24 cellular contexts compared by ENCODE assay signal in genomic region chr16:88844412-88845118, GRCh38. TPM values are rescaled to one million over a fixed set of nuclear protein-coding genes. Genes with fewer than 3 reads are reported as not detected.
DNase-seq lines count a peak whose midpoint lies in the region; ATAC-seq, FAIRE-seq and TF ChIP-seq lines count a peak whose summit lies in the region.
"Had no signal": no experiment of that assay in that cellular context is flagged by ENCODE, and none has a peak within 500 bp of the region (broad histone marks: within the 10 kb centered on the region; RNA-seq: fewer than 3 reads in every experiment).

No MANE protein-coding gene starts in this region.

- in situ Hi-C loops in HepG2 (cut with HindIII; ENCODE audit: extremely low pct_ligation_motif_present, low pct_unique_long_range_greater_than_20kb) (no loop called here), Panc1 (cut with HindIII; ENCODE audit: low pct_unique_long_range_greater_than_20kb, low sequenced_read_pairs) (no loop called here)

- no peak for TF ChIP-seq POLR2A in HepG2 (IDR thresholded peaks at IDR 0.05; ENCODE audit: insufficient read depth in 1 of 2, low read depth in 2 of 2, low read length in 2 of 2)
- TF ChIP-seq POLR2A in right lobe of liver (IDR thresholded peaks at IDR 0.05), result no peak

- H2AFZ ChIP-seq in HepG2 (ENCODE audit: low read length), result no peak overlapping the region

- intact Hi-C loops in HepG2 (cut with micrococcal nuclease; ENCODE audit: unreplicated experiment), result no loop called here
- intact Hi-C loops in right lobe of liver (cut with DNase I), result no loop called here
- intact Hi-C loops in Panc1 (cut with micrococcal nuclease; ENCODE audit: unreplicated experiment), result no loop called here
- intact Hi-C loops in CD4-positive, alpha-beta memory T cell (cut with micrococcal nuclease), result no loop called here

- 73% methylated on average over 17 of the region's 17 CpGs for WGBS in HepG2 (ENCODE audit: low lambda C conversion rate)
- WGBS in right lobe of liver (ENCODE audit: insufficient coverage, low coverage, low lambda C conversion rate, missing lambda C conversion rate), result 92% methylated on average over 13 of the region's 17 CpGs

- H3K4me2 ChIP-seq in HepG2 (ENCODE audit: low read depth, low read length), result no peak overlapping the region

- no peak for FAIRE-seq in HepG2 (lab: Jason Lieb, UNC)

- H3K27me3 ChIP-seq in HepG2 (ENCODE audit: control insufficient read depth in 1 of 2, insufficient read depth in 2 of 2, low read length in 2 of 2), result no peaks in the 10 kb centered on the region
- H3K27me3 ChIP-seq in right lobe of liver, result no peaks in the 10 kb centered on the region
- H3K27me3 ChIP-seq in Panc1 (ENCODE audit: control insufficient read depth, insufficient read depth, low read length), result no peaks in the 10 kb centered on the region
- no peaks in the 10 kb centered on the region for H3K27me3 ChIP-seq in CD4-positive, alpha-beta memory T cell (ENCODE audit: insufficient read depth, low read length)
- H3K27me3 ChIP-seq: vagina had no signal

- peaks cover 4 to 12% of the 10 kb centered on the region in 2 donors for H3K36me3 Mint-ChIP-seq in CD4-positive, alpha-beta memory T cell
- H3K36me3 Mint-ChIP-seq: activated CD8-positive, alpha-beta memory T cell treated with anti-CD3 and anti-CD28 coated beads, Interleukin-2, amount 10 ng/mL, durations not matched to agents 7 days and 5 days; natural killer cell treated with Interleukin-12 subunit alpha and Interleukin-12 subunit beta and Interleukin-15 and Interleukin-18, amount 100 ng/mL, for 72 hours had no signal

- TF ChIP-seq RAD21 in HepG2 (CRISPR knock-in tag; IDR thresholded peaks at IDR 0.05), result no peak

- H3K9me3 ChIP-seq in HepG2 (ENCODE audit: low read length) (no peaks in the 10 kb centered on the region), right lobe of liver (no peaks in the 10 kb centered on the region), Panc1 (ENCODE audit: control insufficient read depth, insufficient read depth, low read depth, low read length) (no peaks in the 10 kb centered on the region)
- H3K9me3 ChIP-seq in CD4-positive, alpha-beta memory T cell (ENCODE audit: control insufficient read depth in 1 of 2, low read length in 2 of 2), result no peaks in the 10 kb centered on the region
- H3K9me3 ChIP-seq: Caco-2, vagina had no signal

- H3K9ac ChIP-seq in HepG2 (ENCODE audit: insufficient read depth, low read depth, low read length), result no peak overlapping the region

- H3K27me3 Mint-ChIP-seq in CD4-positive, alpha-beta memory T cell, result no peaks in the 10 kb centered on the region
- H3K27me3 Mint-ChIP-seq: activated CD8-positive, alpha-beta memory T cell treated with anti-CD3 and anti-CD28 coated beads, Interleukin-2, amount 10 ng/mL, durations not matched to agents 7 days and 5 days; natural killer cell treated with Interleukin-12 subunit alpha and Interleukin-12 subunit beta and Interleukin-15 and Interleukin-18, amount 100 ng/mL, for 72 hours; stimulated activated naive CD8-positive, alpha-beta T cell treated with anti-CD3 and anti-CD28 coated beads, Interleukin-15, Interleukin-2, amounts not matched to agents 100 ng/mL and 50 ng/mL, for 24 hours had no signal

- H3K9me3 Mint-ChIP-seq in CD4-positive, alpha-beta memory T cell, result no peaks in the 10 kb centered on the region
- H3K9me3 Mint-ChIP-seq: natural killer cell treated with Interleukin-12 subunit alpha and Interleukin-12 subunit beta and Interleukin-15 and Interleukin-18, amount 100 ng/mL, for 72 hours; stimulated activated naive CD8-positive, alpha-beta T cell treated with anti-CD3 and anti-CD28 coated beads, Interleukin-15, Interleukin-2, amounts not matched to agents 100 ng/mL and 50 ng/mL, for 24 hours had no signal

- POLR2A ChIA-PET in HepG2 (lab: Yijun Ruan, JAX), result no interaction called here
- POLR2A ChIA-PET in Panc1 (lab: Charles Lee), result no interaction called here
- POLR2A ChIA-PET in CD4-positive, alpha-beta memory T cell (lab: Charles Lee; ENCODE audit: partially characterized antibody), result no interaction called here

- TF ChIP-seq CTCF in HepG2 (CRISPR knock-in tag; IDR thresholded peaks at IDR 0.05), result peak; percentile 28
- TF ChIP-seq CTCF in right lobe of liver (IDR thresholded peaks at IDR 0.05), result no peak
- TF ChIP-seq CTCF in Panc1 (IDR thresholded peaks at IDR 0.05), result no peak
- TF ChIP-seq CTCF in epithelial cell of proximal tubule (conservative IDR thresholded peaks at IDR 0.05; ENCODE audit: low read depth, low read length), result peak; percentile 7

- BruUV-seq in HepG2 (replicated peaks; lab: Mats Ljungman, UMichigan) (no TSS peak), Panc1 (replicated peaks; lab: Mats Ljungman, UMichigan) (no TSS peak)

- no peak overlapping the region for H3K4me3 Mint-ChIP-seq in CD4-positive, alpha-beta memory T cell
- H3K4me3 Mint-ChIP-seq: activated CD8-positive, alpha-beta memory T cell treated with anti-CD3 and anti-CD28 coated beads, Interleukin-2, amount 10 ng/mL, durations not matched to agents 7 days and 5 days; natural killer cell treated with Interleukin-12 subunit alpha and Interleukin-12 subunit beta and Interleukin-15 and Interleukin-18, amount 100 ng/mL, for 72 hours; stimulated activated naive CD8-positive, alpha-beta T cell treated with anti-CD3 and anti-CD28 coated beads, Interleukin-15, Interleukin-2, amounts not matched to agents 100 ng/mL and 50 ng/mL, for 24 hours had no signal

- ATAC-seq in HepG2, result peak; percentile 29; the same call in 2 of the 3 replicates
- no peak for ATAC-seq in right lobe of liver
- peak; percentile 53; the same call in 1 of the 2 replicates for ATAC-seq in Panc1
- ATAC-seq: activated CD8-positive, alpha-beta memory T cell treated with anti-CD3 and anti-CD28 coated beads, Interleukin-2, amount 10 ng/mL, durations not matched to agents 7 days and 5 days; natural killer cell treated with Interleukin-12 subunit alpha and Interleukin-12 subunit beta and Interleukin-15 and Interleukin-18, amount 100 ng/mL, for 72 hours had no signal

- TF ChIP-seq EP300 in HepG2 (IDR thresholded peaks at IDR 0.05; ENCODE audit: low read depth in 2 of 2, low read length in 2 of 2) (no peak), HepG2 (CRISPR knock-in tag; IDR thresholded peaks at IDR 0.05; ENCODE audit: borderline replicate concordance) (no peak)

- no peaks in the 10 kb centered on the region for H4K20me1 ChIP-seq in HepG2 (ENCODE audit: insufficient read depth, low read length)

- H3K4me1 Mint-ChIP-seq in CD4-positive, alpha-beta memory T cell, result peaks cover 0 to 2% (median 0%) of the 10 kb centered on the region in 4 donors

- H3K27ac Mint-ChIP-seq in CD4-positive, alpha-beta memory T cell, result no peak overlapping the region
- H3K27ac Mint-ChIP-seq: activated CD8-positive, alpha-beta memory T cell treated with anti-CD3 and anti-CD28 coated beads, Interleukin-2, amount 10 ng/mL, durations not matched to agents 7 days and 5 days; natural killer cell treated with Interleukin-12 subunit alpha and Interleukin-12 subunit beta and Interleukin-15 and Interleukin-18, amount 100 ng/mL, for 72 hours; stimulated activated naive CD8-positive, alpha-beta T cell treated with anti-CD3 and anti-CD28 coated beads, Interleukin-15, Interleukin-2, amounts not matched to agents 100 ng/mL and 50 ng/mL, for 24 hours had no signal

- DNase-seq in HepG2 (ENCODE audit: low spot score) (no peak), right lobe of liver (no peak), Panc1 (ENCODE audit: low read depth, low spot score) (no peak), epithelial cell of proximal tubule (ENCODE audit: low read depth) (no peak), medulla oblongata (ENCODE audit: extremely low spot score) (no peak), NCI-H446 (lab: John Stamatoyannopoulos, UW) (no peak), DMS53 treated with DMSO at 0.1 percent for 48 hours (lab: John Stamatoyannopoulos, UW; ENCODE audit: unreplicated experiment) (no peak)
- no peak for DNase-seq in CD4-positive, alpha-beta memory T cell
- DNase-seq: activated CD8-positive, alpha-beta memory T cell treated with anti-CD3 and anti-CD28 coated beads, Interleukin-2, amount 10 ng/mL, durations not matched to agents 7 days and 5 days; activated gamma-delta T cell treated with Interleukin-2 at 50 U/mL for 16 hours; Caco-2; cortex of kidney; Kasumi-1; NCI-H1436 treated with DMSO at 0.1 percent for 48 hours; NCI-H226; stimulated activated CD4-positive, alpha-beta T cell treated with anti-CD3 and anti-CD28 coated beads, Interleukin-15, amount 100 ng/mL, for 24 hours; T1000 had no signal

- no peaks in the 10 kb centered on the region for H3K4me1 ChIP-seq in HepG2 (ENCODE audit: insufficient read depth, low read length)
- H3K4me1 ChIP-seq in right lobe of liver, result no peaks in the 10 kb centered on the region
- H3K4me1 ChIP-seq in Panc1 (ENCODE audit: control insufficient read depth, insufficient read depth, low read length), result no peaks in the 10 kb centered on the region
- H3K4me1 ChIP-seq in CD4-positive, alpha-beta memory T cell (ENCODE audit: insufficient read depth, low read length), result no peaks in the 10 kb centered on the region
- H3K4me1 ChIP-seq: Caco-2, vagina had no signal

- H3K36me3 ChIP-seq in HepG2 (replicated peaks in 1 of 2; ENCODE audit: control insufficient read depth in 1 of 2, insufficient read depth in 2 of 2, low read length in 2 of 2) (no peaks in the 10 kb centered on the region; a peak in 2 of 5 replicates), right lobe of liver (peaks cover 0 to 8% (median 2%) of the 10 kb centered on the region in 4 donors), Panc1 (ENCODE audit: control insufficient read depth, insufficient read depth, low read length) (no peaks in the 10 kb centered on the region)
- H3K36me3 ChIP-seq in CD4-positive, alpha-beta memory T cell (ENCODE audit: insufficient read depth, low read length), result peaks cover 5% of the 10 kb centered on the region

- H3K4me3 ChIP-seq in HepG2 (replicated peaks in 1 of 3; ENCODE audit: insufficient read depth in 1 of 3, low read depth in 2 of 3, low read length in 3 of 3), result no peak overlapping the region
- no peak overlapping the region for H3K4me3 ChIP-seq in right lobe of liver
- H3K4me3 ChIP-seq in Panc1 (ENCODE audit: low read depth in 2 of 2, low read length in 2 of 2), result no peak overlapping the region
- no peak overlapping the region for H3K4me3 ChIP-seq in epithelial cell of proximal tubule (ENCODE audit: low read depth, low read length)
- no peak overlapping the region for H3K4me3 ChIP-seq in CD4-positive, alpha-beta memory T cell (ENCODE audit: low read length in 2 of 2)
- H3K4me3 ChIP-seq: lung, vagina had no signal

- H3K27ac ChIP-seq in HepG2 (ENCODE audit: extremely low read length, insufficient read depth, low read length) (no peak overlapping the region), right lobe of liver (no peak overlapping the region), Panc1 (ENCODE audit: low read length) (no peak overlapping the region)
- H3K27ac ChIP-seq in CD4-positive, alpha-beta memory T cell (ENCODE audit: low read depth, low read length), result no peak overlapping the region
- H3K27ac ChIP-seq: vagina had no signal

- CTCF ChIA-PET in HepG2 (lab: Yijun Ruan, JAX; ENCODE audit: low intra/inter-chr PET ratio, low total read pairs), result no interaction called here
- CTCF ChIA-PET in Panc1 (lab: Charles Lee), result interaction anchor here (0.5 kb wide), 1 partner anchor 298 kb away, joined by 4 read pairs; no protein-coding TSS in a partner anchor
- CTCF ChIA-PET in CD4-positive, alpha-beta memory T cell (lab: Charles Lee; ENCODE audit: partially characterized antibody), result no interaction called here

- no peaks in the 10 kb centered on the region for H3K79me2 ChIP-seq in HepG2 (ENCODE audit: insufficient read depth, low read length)

RNA-seq across cellular contexts. Expression of gene GALNS, which starts 12.2 kb away (rescaled TPM):
- total RNA-seq in HepG2 (2016; rRNA removed; fragmentation: Illumina TruSeq; extraction: Trizol), result 2.8 and 9.2 TPM in 2 replicates
- 3.6 and 3.7 TPM in 2 replicates for total RNA-seq in HepG2 (2016; cell fraction: cytosol; rRNA removed; fragmentation: Illumina TruSeq; extraction: Trizol; ENCODE audit: low read depth)
- total RNA-seq in HepG2 (2016; cell fraction: insoluble cytoplasmic fraction; rRNA removed; fragmentation: Illumina TruSeq; extraction: Trizol), result 2.6 and 11.0 TPM in 2 replicates
- 4.2 and 5.1 TPM in 2 replicates for total RNA-seq in HepG2 (2016; cell fraction: membrane; rRNA removed; fragmentation: Illumina TruSeq; extraction: Trizol)
- 12.2 and 14.1 TPM in 2 replicates for total RNA-seq in HepG2 (2016; cell fraction: nucleus; rRNA removed; fragmentation: Illumina TruSeq; extraction: Trizol)
- polyA plus RNA-seq in HepG2 (2011; rRNA removed), result 9.5 and 9.8 TPM in 2 replicates
- 7.1 and 10.3 TPM in 2 replicates for polyA plus RNA-seq in HepG2 (2011; cell fraction: cytosol; rRNA removed)
- 30.6 and 39.2 TPM in 2 replicates for polyA plus RNA-seq in HepG2 (2011; cell fraction: nucleus; rRNA removed)
- 8.2 and 13.0 TPM in 2 replicates for polyA plus RNA-seq in HepG2 (2012)
- polyA plus RNA-seq in HepG2 (2016; cell fraction: cytosol; fragmentation: Illumina TruSeq; extraction: Trizol; ENCODE audit: low read depth), result 2.4 and 2.8 TPM in 2 replicates
- 4.4 and 4.7 TPM in 2 replicates for polyA plus RNA-seq in HepG2 (2016; cell fraction: insoluble cytoplasmic fraction; fragmentation: Illumina TruSeq; extraction: Trizol; ENCODE audit: low read depth)
- 4.1 and 4.7 TPM in 2 replicates for polyA plus RNA-seq in HepG2 (2016; cell fraction: membrane; fragmentation: Illumina TruSeq; extraction: Trizol; ENCODE audit: low read depth)
- polyA plus RNA-seq in HepG2 (2016; cell fraction: nucleus; fragmentation: Illumina TruSeq; extraction: Trizol; ENCODE audit: insufficient read depth, low read depth), result 27.3 and 29.9 TPM in 2 replicates
- polyA minus RNA-seq in HepG2 (2011; rRNA and poly(A)+ RNA removed; ENCODE audit: low replicate concordance), result 11.5 and 13.9 TPM in 2 replicates
- polyA minus RNA-seq in HepG2 (2011; cell fraction: cytosol; rRNA and poly(A)+ RNA removed), result 5.2 and 6.1 TPM in 2 replicates
- polyA minus RNA-seq in HepG2 (2011; cell fraction: nucleus; rRNA and poly(A)+ RNA removed), result 13.4 and 18.0 TPM in 2 replicates
- 10 to 100 TPM in 5 of 6 experiments, 1 to 10 TPM in 1; 9.2 to 20.6 (median 16.5) TPM for total RNA-seq in right lobe of liver
- 81.6 TPM for total RNA-seq in Panc1 (2021; ENCODE audit: unreplicated experiment)
- 106 TPM for polyA plus RNA-seq in Panc1 (2012; ENCODE audit: insufficient read length)
- 9.2 and 18.3 TPM in 2 replicates for total RNA-seq in epithelial cell of proximal tubule
- total RNA-seq in CD4-positive, alpha-beta memory T cell, result 10 to 100 TPM; 58.8 to 65.7 TPM
- 1 to 10 TPM; 5.6 to 8.7 TPM for polyA plus RNA-seq in CD4-positive, alpha-beta memory T cell

RNA-seq across cellular contexts. Expression of gene TRAPPC2L, which starts 12.4 kb away (rescaled TPM):
- 107 and 158 TPM in 2 replicates for total RNA-seq in HepG2 (2016; rRNA removed; fragmentation: Illumina TruSeq; extraction: Trizol)
- 39.7 and 49.5 TPM in 2 replicates for total RNA-seq in HepG2 (2016; cell fraction: cytosol; rRNA removed; fragmentation: Illumina TruSeq; extraction: Trizol; ENCODE audit: low read depth)
- 117 and 161 TPM in 2 replicates for total RNA-seq in HepG2 (2016; cell fraction: insoluble cytoplasmic fraction; rRNA removed; fragmentation: Illumina TruSeq; extraction: Trizol)
- 55.4 and 64.8 TPM in 2 replicates for total RNA-seq in HepG2 (2016; cell fraction: membrane; rRNA removed; fragmentation: Illumina TruSeq; extraction: Trizol)
- 54.9 and 68.3 TPM in 2 replicates for total RNA-seq in HepG2 (2016; cell fraction: nucleus; rRNA removed; fragmentation: Illumina TruSeq; extraction: Trizol)
- polyA plus RNA-seq in HepG2 (2011; rRNA removed), result 94.9 and 96.3 TPM in 2 replicates
- polyA plus RNA-seq in HepG2 (2011; cell fraction: cytosol; rRNA removed), result 49.7 and 65.0 TPM in 2 replicates
- 60.0 and 63.3 TPM in 2 replicates for polyA plus RNA-seq in HepG2 (2011; cell fraction: nucleus; rRNA removed)
- polyA plus RNA-seq in HepG2 (2012), result 72.5 and 94.4 TPM in 2 replicates
- 51.9 and 69.2 TPM in 2 replicates for polyA plus RNA-seq in HepG2 (2016; cell fraction: cytosol; fragmentation: Illumina TruSeq; extraction: Trizol; ENCODE audit: low read depth)
- 217 and 222 TPM in 2 replicates for polyA plus RNA-seq in HepG2 (2016; cell fraction: insoluble cytoplasmic fraction; fragmentation: Illumina TruSeq; extraction: Trizol; ENCODE audit: low read depth)
- 75.4 and 76.3 TPM in 2 replicates for polyA plus RNA-seq in HepG2 (2016; cell fraction: membrane; fragmentation: Illumina TruSeq; extraction: Trizol; ENCODE audit: low read depth)
- polyA plus RNA-seq in HepG2 (2016; cell fraction: nucleus; fragmentation: Illumina TruSeq; extraction: Trizol; ENCODE audit: insufficient read depth, low read depth), result 124 and 134 TPM in 2 replicates
- polyA minus RNA-seq in HepG2 (2011; rRNA and poly(A)+ RNA removed; ENCODE audit: low replicate concordance), result 63.0 and 105 TPM in 2 replicates
- 10.9 and 13.1 TPM in 2 replicates for polyA minus RNA-seq in HepG2 (2011; cell fraction: cytosol; rRNA and poly(A)+ RNA removed)
- polyA minus RNA-seq in HepG2 (2011; cell fraction: nucleus; rRNA and poly(A)+ RNA removed), result 45.4 and 54.3 TPM in 2 replicates
- total RNA-seq in right lobe of liver, result 10 to 100 TPM; 15.1 to 25.5 (median 20.1) TPM
- total RNA-seq in Panc1 (2021; ENCODE audit: unreplicated experiment), result 73.8 TPM
- polyA plus RNA-seq in Panc1 (2012; ENCODE audit: insufficient read length), result 129 TPM
- total RNA-seq in epithelial cell of proximal tubule, result 48.3 and 58.2 TPM in 2 replicates
- 10 to 100 TPM; 66.6 to 67.1 TPM for total RNA-seq in CD4-positive, alpha-beta memory T cell
- 100 to 1,000 TPM; 104 to 105 TPM for polyA plus RNA-seq in CD4-positive, alpha-beta memory T cell

RNA-seq across cellular contexts. Expression of gene PABPN1L, which starts 21.9 kb away (rescaled TPM):
- not detected in 2 replicates for total RNA-seq in HepG2 (2016; rRNA removed; fragmentation: Illumina TruSeq; extraction: Trizol)
- not detected in 2 replicates for total RNA-seq in HepG2 (2016; cell fraction: cytosol; rRNA removed; fragmentation: Illumina TruSeq; extraction: Trizol; ENCODE audit: low read depth)
- not detected in 2 replicates for total RNA-seq in HepG2 (2016; cell fraction: insoluble cytoplasmic fraction; rRNA removed; fragmentation: Illumina TruSeq; extraction: Trizol)
- total RNA-seq in HepG2 (2016; cell fraction: membrane; rRNA removed; fragmentation: Illumina TruSeq; extraction: Trizol), result not detected in 2 replicates
- not detected in 2 replicates for total RNA-seq in HepG2 (2016; cell fraction: nucleus; rRNA removed; fragmentation: Illumina TruSeq; extraction: Trizol)
- polyA plus RNA-seq in HepG2 (2011; rRNA removed), result not detected in 2 replicates
- not detected in 2 replicates for polyA plus RNA-seq in HepG2 (2011; cell fraction: cytosol; rRNA removed)
- polyA plus RNA-seq in HepG2 (2011; cell fraction: nucleus; rRNA removed), result not detected in 2 replicates
- polyA plus RNA-seq in HepG2 (2012), result not detected in 2 replicates
- polyA plus RNA-seq in HepG2 (2016; cell fraction: cytosol; fragmentation: Illumina TruSeq; extraction: Trizol; ENCODE audit: low read depth), result not detected in 2 replicates
- polyA plus RNA-seq in HepG2 (2016; cell fraction: insoluble cytoplasmic fraction; fragmentation: Illumina TruSeq; extraction: Trizol; ENCODE audit: low read depth), result not detected in 2 replicates
- not detected in 2 replicates for polyA plus RNA-seq in HepG2 (2016; cell fraction: membrane; fragmentation: Illumina TruSeq; extraction: Trizol; ENCODE audit: low read depth)
- polyA plus RNA-seq in HepG2 (2016; cell fraction: nucleus; fragmentation: Illumina TruSeq; extraction: Trizol; ENCODE audit: insufficient read depth, low read depth), result not detected in 2 replicates
- not detected in 2 replicates for polyA minus RNA-seq in HepG2 (2011; rRNA and poly(A)+ RNA removed; ENCODE audit: low replicate concordance)
- polyA minus RNA-seq in HepG2 (2011; cell fraction: cytosol; rRNA and poly(A)+ RNA removed), result not detected in 2 replicates
- not detected in 2 replicates for polyA minus RNA-seq in HepG2 (2011; cell fraction: nucleus; rRNA and poly(A)+ RNA removed)
- total RNA-seq in right lobe of liver, result under 1 TPM in 1 of 6 experiments, not detected in 5; 0.37 TPM
- total RNA-seq in Panc1 (2021; ENCODE audit: unreplicated experiment), result not detected
- not detected for polyA plus RNA-seq in Panc1 (2012; ENCODE audit: insufficient read length)
- not detected in 2 replicates for total RNA-seq in epithelial cell of proximal tubule
- total RNA-seq in CD4-positive, alpha-beta memory T cell, result not detected
- not detected for polyA plus RNA-seq in CD4-positive, alpha-beta memory T cell
- total RNA-seq: activated CD8-positive, alpha-beta memory T cell treated with anti-CD3 and anti-CD28 coated beads, Interleukin-2, amount 10 ng/mL, durations not matched to agents 7 days and 5 days; Caco-2; glomerular endothelial cell; lung; natural killer cell treated with Interleukin-12 subunit alpha and Interleukin-12 subunit beta and Interleukin-15 and Interleukin-18, amount 100 ng/mL, for 72 hours; renal cortical epithelial cell; SK-MEL-5; vagina had no signal

RNA-seq across cellular contexts. Expression of gene APRT, which starts 32.8 kb away (rescaled TPM):
- total RNA-seq in HepG2 (2016; rRNA removed; fragmentation: Illumina TruSeq; extraction: Trizol) (242 and 274 TPM in 2 replicates), right lobe of liver (100 to 1,000 TPM in 2 of 6 experiments, 10 to 100 TPM in 4; 61.4 to 120 (median 74.1) TPM), Panc1 (2021; ENCODE audit: unreplicated experiment) (231 TPM), epithelial cell of proximal tubule (242 and 300 TPM in 2 replicates)
- 163 and 167 TPM in 2 replicates for total RNA-seq in HepG2 (2016; cell fraction: cytosol; rRNA removed; fragmentation: Illumina TruSeq; extraction: Trizol; ENCODE audit: low read depth)
- total RNA-seq in HepG2 (2016; cell fraction: insoluble cytoplasmic fraction; rRNA removed; fragmentation: Illumina TruSeq; extraction: Trizol), result 238 and 275 TPM in 2 replicates
- 188 and 208 TPM in 2 replicates for total RNA-seq in HepG2 (2016; cell fraction: membrane; rRNA removed; fragmentation: Illumina TruSeq; extraction: Trizol)
- total RNA-seq in HepG2 (2016; cell fraction: nucleus; rRNA removed; fragmentation: Illumina TruSeq; extraction: Trizol), result 99.7 and 110 TPM in 2 replicates
- polyA plus RNA-seq in HepG2 (2011; rRNA removed), result 155 and 210 TPM in 2 replicates
- polyA plus RNA-seq in HepG2 (2011; cell fraction: cytosol; rRNA removed), result 94.2 and 153 TPM in 2 replicates
- 101 and 126 TPM in 2 replicates for polyA plus RNA-seq in HepG2 (2011; cell fraction: nucleus; rRNA removed)
- 136 and 175 TPM in 2 replicates for polyA plus RNA-seq in HepG2 (2012)
- polyA plus RNA-seq in HepG2 (2016; cell fraction: cytosol; fragmentation: Illumina TruSeq; extraction: Trizol; ENCODE audit: low read depth), result 172 and 184 TPM in 2 replicates
- polyA plus RNA-seq in HepG2 (2016; cell fraction: insoluble cytoplasmic fraction; fragmentation: Illumina TruSeq; extraction: Trizol; ENCODE audit: low read depth), result 339 and 349 TPM in 2 replicates
- polyA plus RNA-seq in HepG2 (2016; cell fraction: membrane; fragmentation: Illumina TruSeq; extraction: Trizol; ENCODE audit: low read depth), result 196 and 203 TPM in 2 replicates
- 192 and 201 TPM in 2 replicates for polyA plus RNA-seq in HepG2 (2016; cell fraction: nucleus; fragmentation: Illumina TruSeq; extraction: Trizol; ENCODE audit: insufficient read depth, low read depth)
- polyA minus RNA-seq in HepG2 (2011; rRNA and poly(A)+ RNA removed; ENCODE audit: low replicate concordance), result 83.2 and 86.7 TPM in 2 replicates
- polyA minus RNA-seq in HepG2 (2011; cell fraction: cytosol; rRNA and poly(A)+ RNA removed), result 75.3 and 84.8 TPM in 2 replicates
- polyA minus RNA-seq in HepG2 (2011; cell fraction: nucleus; rRNA and poly(A)+ RNA removed), result 35.7 and 49.8 TPM in 2 replicates
- 326 TPM for polyA plus RNA-seq in Panc1 (2012; ENCODE audit: insufficient read length)
- total RNA-seq in CD4-positive, alpha-beta memory T cell, result 100 to 1,000 TPM; 171 to 175 TPM
- polyA plus RNA-seq in CD4-positive, alpha-beta memory T cell, result 100 to 1,000 TPM; 569 to 624 TPM

RNA-seq across cellular contexts. Expression of gene CDT1, which starts 41.0 kb away (rescaled TPM):
- total RNA-seq in HepG2 (2016; rRNA removed; fragmentation: Illumina TruSeq; extraction: Trizol) (16.5 and 23.1 TPM in 2 replicates), right lobe of liver (1 to 10 TPM in 2 of 6 experiments, under 1 TPM in 4; 0.22 to 9.6 (median 0.42) TPM), Panc1 (2021; ENCODE audit: unreplicated experiment) (39.9 TPM), epithelial cell of proximal tubule (76.2 and 88.5 TPM in 2 replicates)
- 14.3 and 18.2 TPM in 2 replicates for total RNA-seq in HepG2 (2016; cell fraction: cytosol; rRNA removed; fragmentation: Illumina TruSeq; extraction: Trizol; ENCODE audit: low read depth)
- total RNA-seq in HepG2 (2016; cell fraction: insoluble cytoplasmic fraction; rRNA removed; fragmentation: Illumina TruSeq; extraction: Trizol), result 15.0 and 21.7 TPM in 2 replicates
- 30.9 and 31.0 TPM in 2 replicates for total RNA-seq in HepG2 (2016; cell fraction: membrane; rRNA removed; fragmentation: Illumina TruSeq; extraction: Trizol)
- 12.6 and 18.8 TPM in 2 replicates for total RNA-seq in HepG2 (2016; cell fraction: nucleus; rRNA removed; fragmentation: Illumina TruSeq; extraction: Trizol)
- polyA plus RNA-seq in HepG2 (2011; rRNA removed), result 17.9 and 23.8 TPM in 2 replicates
- 15.0 and 37.3 TPM in 2 replicates for polyA plus RNA-seq in HepG2 (2011; cell fraction: cytosol; rRNA removed)
- 29.6 and 46.8 TPM in 2 replicates for polyA plus RNA-seq in HepG2 (2011; cell fraction: nucleus; rRNA removed)
- 13.5 and 17.6 TPM in 2 replicates for polyA plus RNA-seq in HepG2 (2012)
- polyA plus RNA-seq in HepG2 (2016; cell fraction: cytosol; fragmentation: Illumina TruSeq; extraction: Trizol; ENCODE audit: low read depth), result 18.5 and 24.2 TPM in 2 replicates
- polyA plus RNA-seq in HepG2 (2016; cell fraction: insoluble cytoplasmic fraction; fragmentation: Illumina TruSeq; extraction: Trizol; ENCODE audit: low read depth), result 22.4 and 29.0 TPM in 2 replicates
- 25.4 and 37.1 TPM in 2 replicates for polyA plus RNA-seq in HepG2 (2016; cell fraction: membrane; fragmentation: Illumina TruSeq; extraction: Trizol; ENCODE audit: low read depth)
- polyA plus RNA-seq in HepG2 (2016; cell fraction: nucleus; fragmentation: Illumina TruSeq; extraction: Trizol; ENCODE audit: insufficient read depth, low read depth), result 34.6 and 39.8 TPM in 2 replicates
- polyA minus RNA-seq in HepG2 (2011; rRNA and poly(A)+ RNA removed; ENCODE audit: low replicate concordance), result 25.0 and 71.0 TPM in 2 replicates
- polyA minus RNA-seq in HepG2 (2011; cell fraction: cytosol; rRNA and poly(A)+ RNA removed), result 28.6 and 52.8 TPM in 2 replicates
- polyA minus RNA-seq in HepG2 (2011; cell fraction: nucleus; rRNA and poly(A)+ RNA removed), result 6.7 and 8.8 TPM in 2 replicates
- polyA plus RNA-seq in Panc1 (2012; ENCODE audit: insufficient read length), result 25.1 TPM
- total RNA-seq in CD4-positive, alpha-beta memory T cell, result under 1 TPM; 0.17 TPM
- polyA plus RNA-seq in CD4-positive, alpha-beta memory T cell, result under 1 TPM; 0.19 to 0.26 TPM

Comparison
In these comparisons a context has a peak if more than half of its experiments do, and no peak if none do; other contexts are left out.
1. ATAC-seq: peak in HepG2 (single experiment) and Panc1 (single experiment); none in right lobe of liver (0 of 4).
2. CTCF ChIP-seq: peak in HepG2 (single experiment) and epithelial cell of proximal tubule (single experiment); none in right lobe of liver (0 of 4) and Panc1 (single experiment).